Comparison of ENCODE assay signal across 8 cellular contexts in the genomic region with DNA sequence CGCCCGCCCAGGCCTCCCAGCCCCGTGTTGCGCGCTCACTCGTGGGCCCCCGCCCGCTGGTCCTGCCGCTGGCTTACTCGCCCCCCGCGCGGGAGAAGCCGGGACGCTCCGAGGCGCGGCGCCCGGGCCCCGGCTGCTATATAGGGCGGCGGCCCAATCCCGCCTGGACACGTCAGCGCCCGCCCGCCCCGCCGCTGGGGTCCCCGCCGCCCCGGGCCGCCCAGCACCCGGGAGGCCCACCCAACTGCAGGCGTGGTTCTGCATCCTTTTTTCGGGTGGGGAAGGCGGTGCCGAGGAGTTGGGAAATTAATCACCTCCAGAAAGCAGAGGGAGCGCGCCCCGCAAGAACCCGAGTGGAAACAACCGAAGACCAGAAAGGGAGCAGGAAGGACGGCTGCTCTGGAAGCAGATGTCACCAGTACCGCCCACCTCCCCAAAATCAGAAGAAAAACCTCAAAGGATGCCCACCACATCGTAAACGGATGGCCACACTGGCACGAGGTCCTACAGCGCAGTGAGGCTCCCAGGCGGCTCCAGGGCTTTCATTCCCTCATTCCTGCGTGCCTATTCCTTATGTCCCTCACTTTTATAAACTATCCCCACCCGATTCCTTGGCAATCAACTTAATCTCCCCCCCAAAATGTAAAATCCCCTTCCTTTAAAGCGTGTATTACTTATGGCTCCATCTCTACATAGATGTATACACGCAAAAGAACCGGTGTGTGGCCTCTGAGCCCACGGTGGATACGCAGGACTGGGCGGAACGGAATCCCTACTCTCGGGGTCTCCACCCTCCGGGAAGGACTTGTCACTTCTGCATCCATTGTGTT. TPM values are rescaled to one million over a fixed set of nuclear protein-coding genes. Genes with fewer than 3 reads are reported as not detected.
DNase-seq lines count a peak whose midpoint lies in the region; ATAC-seq and TF ChIP-seq lines count a peak whose summit lies in the region.

No MANE protein-coding gene starts in this region.

- peaks cover 16% of the 10 kb centered on the region for H3K36me3 Mint-ChIP-seq in chondrocyte (ENCODE audit: low read depth)

- TF ChIP-seq CTCF in C4-2B (conservative IDR thresholded peaks at IDR 0.05) (no peak), chondrocyte (IDR thresholded peaks at IDR 0.05) (no peak)

- H3K4me3 Mint-ChIP-seq in chondrocyte (ENCODE audit: unreplicated experiment), result peak overlapping the region; percentile 69

- no peaks in the 10 kb centered on the region for H3K27me3 Mint-ChIP-seq in chondrocyte (ENCODE audit: low read depth)

- H3K9me3 Mint-ChIP-seq in chondrocyte (ENCODE audit: low read depth), result peaks cover 7% of the 10 kb centered on the region

- peak; percentile 50 for ATAC-seq in GM19397 (IDR thresholded peaks at IDR 0.05; ENCODE audit: unreplicated experiment)

- DNase-seq in HuH-7 (ENCODE audit: low spot score) (peak; percentile 60), chondrocyte (ENCODE audit: low spot score) (no peak), left kidney (ENCODE audit: low read depth, low spot score) (peak; percentile 78), DMS153 treated with DMSO at 0.1 percent for 48 hours (lab: John Stamatoyannopoulos, UW; ENCODE audit: unreplicated experiment) (no peak)
- peak; percentile 15 for DNase-seq in activated CD4-positive, alpha-beta T cell treated with anti-CD3 and anti-CD28 coated beads for 1 hour
- DNase-seq in stimulated activated CD4-positive, alpha-beta T cell treated with anti-CD3 and anti-CD28 coated beads, Interleukin-2, amount 100 ng/mL, for 48 hours, result peak; percentile 21 to 46

- H3K4me1 Mint-ChIP-seq in chondrocyte (ENCODE audit: low read depth), result peaks cover 47% of the 10 kb centered on the region

- peak overlapping the region; percentile 99 for H3K27ac ChIP-seq in C4-2B

- H3K27ac Mint-ChIP-seq in chondrocyte (ENCODE audit: unreplicated experiment), result peak overlapping the region; percentile 91

RNA-seq across cellular contexts. Expression of gene HDLBP, which starts 42.5 kb away (rescaled TPM):
- 979 to 1,131 TPM (median 989 TPM) in 3 replicates for total RNA-seq in chondrocyte

RNA-seq across cellular contexts. Expression of gene SEPTIN2, which starts 42.8 kb away (rescaled TPM):
- total RNA-seq in chondrocyte, result 447 to 542 TPM (median 465 TPM) in 3 replicates

Comparison
In these comparisons a context has a peak if more than half of its experiments do, and no peak if none do; other contexts are left out.
1. DNase-seq: peak in HuH-7 (single experiment), activated CD4-positive, alpha-beta T cell treated with anti-CD3 and anti-CD28 coated beads for 1 hour (single experiment), left kidney (single experiment) and stimulated activated CD4-positive, alpha-beta T cell treated with anti-CD3 and anti-CD28 coated beads, Interleukin-2, amount 100 ng/mL, for 48 hours (2 of 2); none in chondrocyte (single experiment) and DMS153 treated with DMSO at 0.1 percent for 48 hours (single experiment).